ENCODE assay signal across 23 cellular contexts in the genomic region with DNA sequence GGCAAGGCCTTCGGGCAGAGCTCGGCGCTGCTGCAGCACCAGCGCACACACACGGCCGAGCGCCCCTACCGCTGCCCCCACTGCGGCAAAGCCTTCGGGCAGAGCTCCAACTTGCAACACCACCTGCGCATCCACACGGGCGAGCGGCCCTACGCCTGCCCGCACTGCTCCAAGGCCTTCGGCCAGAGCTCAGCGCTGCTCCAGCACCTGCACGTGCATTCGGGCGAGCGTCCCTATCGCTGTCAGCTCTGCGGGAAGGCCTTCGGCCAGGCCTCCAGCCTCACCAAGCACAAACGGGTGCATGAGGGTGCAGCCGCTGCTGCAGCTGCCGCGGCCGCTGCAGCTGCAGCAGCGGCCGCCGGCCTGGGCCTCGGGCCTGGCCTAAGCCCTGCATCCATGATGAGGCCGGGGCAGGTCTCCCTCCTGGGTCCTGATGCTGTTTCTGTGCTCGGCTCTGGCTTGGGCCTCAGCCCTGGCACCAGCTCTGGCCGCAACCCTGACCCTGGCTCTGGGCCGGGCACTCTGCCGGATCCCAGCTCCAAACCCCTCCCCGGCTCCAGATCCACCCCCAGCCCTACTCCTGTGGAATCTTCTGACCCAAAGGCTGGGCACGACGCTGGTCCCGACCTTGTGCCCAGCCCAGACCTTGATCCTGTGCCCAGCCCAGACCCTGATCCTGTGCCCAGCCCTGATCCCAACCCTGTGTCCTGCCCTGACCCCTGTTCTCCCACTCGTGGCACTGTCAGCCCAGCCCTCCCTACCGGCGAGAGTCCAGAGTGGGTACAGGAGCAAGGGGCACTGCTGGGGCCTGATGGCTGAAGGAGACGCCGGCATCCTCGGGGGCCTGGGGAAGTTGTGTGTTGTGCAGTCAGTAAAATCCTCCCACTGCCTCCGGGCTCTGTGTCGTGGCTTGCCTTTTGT. TPM values are rescaled to one million over a fixed set of nuclear protein-coding genes. Genes with fewer than 3 reads are reported as not detected.
DNase-seq lines count a peak whose midpoint lies in the region; ATAC-seq, FAIRE-seq and TF ChIP-seq lines count a peak whose summit lies in the region.
"Had no signal": no experiment of that assay in that cellular context is flagged by ENCODE, and none has a peak within 500 bp of the region (broad histone marks: within the 10 kb centered on the region; RNA-seq: fewer than 3 reads in every experiment).

No MANE protein-coding gene starts in this region.

- H3K27me3 ChIP-seq in layer of hippocampus (ENCODE audit: control insufficient read depth, insufficient read depth, low read length): no peaks in the 10 kb centered on the region
- H3K27me3 ChIP-seq in small intestine (ENCODE audit: control insufficient read depth in 2 of 2, insufficient read depth in 2 of 2, low read length in 2 of 2): no peaks in the 10 kb centered on the region
- H3K27me3 ChIP-seq: BE2C, Peyer's patch had no signal

- DNase-seq in nucleus accumbens (lab: John Stamatoyannopoulos, UW) (peak in 34 of 56 donors; percentile 2 to 59 (median 28)), small intestine (no peak), NCI-H2029 (lab: John Stamatoyannopoulos, UW) (no peak)
- DNase-seq in activated CD8-positive, alpha-beta memory T cell treated with anti-CD3 and anti-CD28 coated beads, Interleukin-2, amount 50 U/mL, for 48 hours: no peak
- DNase-seq: BE2C; CD4-positive, alpha-beta memory T cell; DND-41; GDM1; GM23248; KG1; NCI-H1105; NCI-H1694 treated with DMSO at 0.1 percent for 48 hours; NCI-H2171 treated with DMSO at 0.1 percent for 48 hours; NCI-H774; Peyer's patch; SIG-M5 had no signal

- H3K4me3 ChIP-seq in HEK293 (ENCODE audit: low read depth, low read length) (no peak overlapping the region), small intestine (ENCODE audit: low read depth in 1 of 2, low read length in 2 of 2) (no peak overlapping the region)
- H3K4me3 ChIP-seq: GM23248, Peyer's patch had no signal

- no peak for FAIRE-seq in small intestine (lab: Jason Lieb, UNC)
- FAIRE-seq: D721Med, GM12892 had no signal

- CTCF ChIA-PET in HEK293 (lab: Yijun Ruan, JAX): interaction anchor here (1.0 to 1.2 kb wide), 2 partner anchors 48 to 140 kb away, joined by 3 to 8 read pairs; no protein-coding TSS in a partner anchor

- H3K9me3 ChIP-seq in HEK293 (ENCODE audit: control insufficient read depth, insufficient read depth, low read depth, low read length): no peaks in the 10 kb centered on the region
- H3K9me3 ChIP-seq in small intestine (ENCODE audit: control insufficient read depth, low read depth): no peaks in the 10 kb centered on the region
- H3K9me3 ChIP-seq: BE2C, Peyer's patch had no signal

- H3K4me1 ChIP-seq in HEK293 (ENCODE audit: control insufficient read depth, insufficient read depth, low read length) (peaks cover 5% of the 10 kb centered on the region), small intestine (ENCODE audit: control insufficient read depth in 2 of 2, insufficient read depth in 1 of 2, low read depth in 1 of 2, low read length in 1 of 2) (peaks cover 4 to 7% of the 10 kb centered on the region in 2 donors)

- WGBS in small intestine, 3 donors: 88 to 90% (median 90%) methylated on average over 47 to 51 of the region's 51 CpGs

- no peak for ATAC-seq in GM19035 (IDR thresholded peaks at IDR 0.05; ENCODE audit: unreplicated experiment)

- no peak for TF ChIP-seq CTCF in HEK293 (tag by site-specific recombination; IDR thresholded peaks at IDR 0.05)

- H3K27ac ChIP-seq in HEK293 (ENCODE audit: extremely low read depth, low read depth, low read length) (no peak overlapping the region), angular gyrus (ENCODE audit: low read depth, low read length) (peak overlapping the region; percentile 20), layer of hippocampus (ENCODE audit: low read depth, low read length) (peak overlapping the region; percentile 71), small intestine (ENCODE audit: low read depth in 1 of 2, low read length in 1 of 2) (no peak overlapping the region)
- H3K27ac ChIP-seq: GM23248, HL-60, Peyer's patch had no signal

- H3K36me3 ChIP-seq in HEK293 (ENCODE audit: control insufficient read depth in 2 of 2, insufficient read depth in 1 of 2, low read length in 2 of 2): peaks cover 0 to 8% of the 10 kb centered on the region in 2 experiments; a peak in 1 of 3 replicates
- no peaks in the 10 kb centered on the region for H3K36me3 ChIP-seq in small intestine (ENCODE audit: control insufficient read depth in 2 of 2, insufficient read depth in 2 of 2, low read length in 2 of 2)
- H3K36me3 ChIP-seq: BE2C had no signal

- POLR2A ChIA-PET in HEK293 (lab: Yijun Ruan, JAX): interaction anchor here (0.6 to 3.3 kb wide), 4 partner anchors 8 to 418 kb away, joined by 4 to 27 read pairs (median 6); partner anchors contain the start of gene PNPLA6

TF ChIP-seq in HEK293, 187 proteins besides CTCF, POLR2A, EP300 and RAD21:
- TF ChIP-seq ZBTB20 (tag by site-specific recombination; IDR thresholded peaks at IDR 0.05) (no peak), ZBTB44 (tag by site-specific recombination; IDR thresholded peaks at IDR 0.05) (peak; percentile 66; the same call in 1 of the 2 replicates)

RNA-seq across cellular contexts. Expression of gene MCOLN1, which starts 2.0 kb away (rescaled TPM):
- polyA plus RNA-seq in small intestine: 10 to 100 TPM; 17.6 to 21.1 (median 18.6) TPM

RNA-seq across cellular contexts. Expression of gene ZNF358, which starts 4.5 kb away (rescaled TPM):
- polyA plus RNA-seq in small intestine: 10 to 100 TPM; 37.3 to 77.5 (median 75.8) TPM

RNA-seq across cellular contexts. Expression of gene PNPLA6, which starts 15.1 kb away (rescaled TPM):
- 100 to 1,000 TPM in 1 of 3 donors, 10 to 100 TPM in 2; 67.8 to 120 (median 89.0) TPM for polyA plus RNA-seq in small intestine

RNA-seq across cellular contexts. Expression of gene PEX11G, which starts 31.6 kb away (rescaled TPM):
- 10 to 100 TPM in 2 of 3 donors, 1 to 10 TPM in 1; 9.5 to 19.9 (median 19.2) TPM for polyA plus RNA-seq in small intestine

Comparison
In these comparisons a context has a peak if more than half of its experiments do, and no peak if none do; other contexts are left out.
1. H3K27ac ChIP-seq: peak in angular gyrus (single experiment) and layer of hippocampus (single experiment); none in HEK293 (single experiment) and small intestine (0 of 2).
2. DNase-seq: peak in nucleus accumbens (34 of 56); none in small intestine (single experiment), NCI-H2029 (single experiment) and activated CD8-positive, alpha-beta memory T cell treated with anti-CD3 and anti-CD28 coated beads, Interleukin-2, amount 50 U/mL, for 48 hours (single experiment).